ENCODE assay signal across 11 cellular contexts in the genomic region with DNA sequence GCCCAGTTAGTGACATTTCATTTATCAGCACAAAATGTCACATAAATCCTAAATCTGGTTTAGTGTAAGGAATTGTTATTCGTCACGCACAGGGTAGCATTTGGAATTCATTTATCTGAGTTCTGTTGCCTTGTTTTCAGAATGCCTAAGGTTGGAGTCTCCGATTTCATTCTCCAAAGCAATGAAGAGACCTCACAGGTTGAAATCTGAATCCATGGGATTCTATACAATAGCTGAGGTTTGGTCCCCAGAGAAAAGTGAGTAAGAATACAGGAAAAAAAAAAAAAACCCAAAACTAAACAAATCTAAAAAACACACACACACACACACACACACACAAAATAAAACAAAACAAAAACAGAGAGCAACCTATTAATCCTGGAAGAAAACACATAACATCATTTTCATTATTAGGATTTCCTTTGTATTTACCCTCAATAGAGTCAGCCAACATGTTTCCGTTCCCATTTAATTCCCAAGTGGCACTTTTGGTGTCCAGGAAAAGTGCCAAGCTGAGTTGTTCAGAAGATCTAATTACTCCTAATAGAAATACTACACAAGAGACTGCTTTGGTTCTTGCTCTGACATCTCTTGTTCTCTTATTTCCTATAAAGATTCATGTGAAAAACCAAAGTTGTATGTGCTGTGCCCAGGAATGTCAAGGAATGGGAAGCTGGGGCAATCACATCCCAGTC. TPM values are rescaled to one million over a fixed set of nuclear protein-coding genes. Genes with fewer than 3 reads are reported as not detected.
DNase-seq lines count a peak whose midpoint lies in the region; ATAC-seq and TF ChIP-seq lines count a peak whose summit lies in the region.
"Had no signal": no experiment of that assay in that cellular context is flagged by ENCODE, and none has a peak within 500 bp of the region (broad histone marks: within the 10 kb centered on the region; RNA-seq: fewer than 3 reads in every experiment).

No MANE protein-coding gene starts in this region.

- TF ChIP-seq CTCF in A673 (conservative IDR thresholded peaks at IDR 0.05; ENCODE audit: low read depth, low read length) (no peak), mammary epithelial cell (conservative IDR thresholded peaks at IDR 0.05 in 1 of 2, IDR thresholded peaks at IDR 0.05 in 1 of 2; ENCODE audit: extremely low read depth in 1 of 2, insufficient read depth in 1 of 2, low read depth in 1 of 2, low read length in 2 of 2) (no peak), uterus (IDR thresholded peaks at IDR 0.05) (no peak)

- H4K20me1 ChIP-seq in mammary epithelial cell (ENCODE audit: insufficient read depth, low read length) = no peaks in the 10 kb centered on the region

- H3K36me3 ChIP-seq in A673 (ENCODE audit: insufficient read depth, low read length, poor library complexity, severe bottlenecking) (no peaks in the 10 kb centered on the region), SJSA1 (no peaks in the 10 kb centered on the region), mammary epithelial cell (ENCODE audit: insufficient read depth, low read length) (no peaks in the 10 kb centered on the region), uterus (no peaks in the 10 kb centered on the region)

- CTCF ChIA-PET in A673 (lab: Charles Lee) (no interaction called here), mammary epithelial cell (lab: Charles Lee; ENCODE audit: low non-redundant PET) (no interaction called here)

- BruUV-seq in A673 (replicated peaks; lab: Mats Ljungman, UMichigan) (no TSS peak), mammary epithelial cell (replicated peaks; lab: Mats Ljungman, UMichigan) (no TSS peak)

- intact Hi-C loops in A673 (cut with micrococcal nuclease; ENCODE audit: unreplicated experiment) (no loop called here), mammary epithelial cell (cut with micrococcal nuclease) (no loop called here), uterus (cut with DNase I; ENCODE audit: low total_unique reads) (no loop called here)

- H3K4me1 ChIP-seq in A673 (ENCODE audit: insufficient read depth, low read length, poor library complexity, severe bottlenecking) = peaks cover 21% of the 10 kb centered on the region
- H3K4me1 ChIP-seq in SJSA1 (replicated peaks) = peaks cover 21% of the 10 kb centered on the region
- no peaks in the 10 kb centered on the region for H3K4me1 ChIP-seq in mammary epithelial cell (ENCODE audit: insufficient read depth, low read length)
- H3K4me1 ChIP-seq in uterus = no peaks in the 10 kb centered on the region

- DNase-seq in A673 (ENCODE audit: low spot score) = peak; percentile 90
- peak; percentile 44 for DNase-seq in NCI-H1092 (lab: John Stamatoyannopoulos, UW)
- DNase-seq in SJSA1 (ENCODE audit: low read depth in 1 of 2, low spot score in 2 of 2) = peak in 1 of 2 experiments; percentile 80
- DNase-seq in myocyte (ENCODE audit: low read depth) = peak; percentile 65
- no peak for DNase-seq in mammary epithelial cell
- no peak for DNase-seq in occipital lobe (lab: John Stamatoyannopoulos, UW)
- no peak for DNase-seq in uterus
- DNase-seq: activated CD8-positive, alpha-beta memory T cell treated with anti-CD3 and anti-CD28 coated beads, Interleukin-2, amount 50 U/mL, for 48 hours; central memory CD4-positive, alpha-beta T cell; stimulated activated CD4-positive, alpha-beta T cell treated with anti-CD3 and anti-CD28 coated beads, Interleukin-2, amount 100 ng/mL, for 48 hours had no signal

- H3K4me2 ChIP-seq in mammary epithelial cell (ENCODE audit: insufficient read depth, low read depth, low read length) = no peak overlapping the region

- H3K4me3 ChIP-seq in A673 (ENCODE audit: low read depth, low read length, poor library complexity, severe bottlenecking) (peak overlapping the region; percentile 2), SJSA1 (no peak overlapping the region), mammary epithelial cell (replicated peaks in 1 of 3; ENCODE audit: insufficient read depth in 1 of 3, low read depth in 2 of 3, low read length in 3 of 3) (no peak overlapping the region), uterus (no peak overlapping the region)

- H3K27ac ChIP-seq in A673 (ENCODE audit: low read depth, low read length, poor library complexity, severe bottlenecking) (peak overlapping the region; percentile 10), SJSA1 (peak overlapping the region; percentile 59), mammary epithelial cell (ENCODE audit: insufficient read depth, low read depth, low read length) (no peak overlapping the region), uterus (no peak overlapping the region)

- in situ Hi-C loops in mammary epithelial cell (cut with MboI; ENCODE audit: low sequenced_read_pairs in 2 of 2) = no loop called here

- TF ChIP-seq POLR2A in uterus (IDR thresholded peaks at IDR 0.05) = no peak

- POLR2A ChIA-PET in A673 (lab: Charles Lee; ENCODE audit: low non-redundant PET) = no interaction called here

- H3K9me3 ChIP-seq in A673 (ENCODE audit: low read depth, low read length, poor library complexity, severe bottlenecking) = peaks cover 6% of the 10 kb centered on the region
- no peaks in the 10 kb centered on the region for H3K9me3 ChIP-seq in SJSA1 (replicated peaks)
- H3K9me3 ChIP-seq in mammary epithelial cell (replicated peaks; ENCODE audit: insufficient read depth, low read length) = no peaks in the 10 kb centered on the region
- no peaks in the 10 kb centered on the region for H3K9me3 ChIP-seq in uterus

- H2AFZ ChIP-seq in mammary epithelial cell (ENCODE audit: low read depth, low read length) = no peak overlapping the region

- dilution Hi-C loops in mammary epithelial cell (cut with HindIII; ENCODE audit: low sequenced_read_pairs) = no loop called here

- no peak for ATAC-seq in GM19397 (IDR thresholded peaks at IDR 0.05; ENCODE audit: unreplicated experiment)

- H3K9ac ChIP-seq in mammary epithelial cell (ENCODE audit: insufficient read depth, low read length) = no peak overlapping the region

- 61% methylated on average over 4 of the region's 4 CpGs for WGBS in mammary epithelial cell (ENCODE audit: low coverage, missing lambda C conversion rate)

- H3K27me3 ChIP-seq in A673 (replicated peaks; ENCODE audit: insufficient read depth, low read depth, low read length, poor library complexity) (no peaks in the 10 kb centered on the region), SJSA1 (replicated peaks) (no peaks in the 10 kb centered on the region), mammary epithelial cell (ENCODE audit: insufficient read depth, low read length) (no peaks in the 10 kb centered on the region), uterus (no peaks in the 10 kb centered on the region)

- H3K79me2 ChIP-seq in mammary epithelial cell (ENCODE audit: insufficient read depth, low read length) = no peaks in the 10 kb centered on the region

RNA-seq across cellular contexts. Expression of gene LRCH1, which starts 36.2 kb away (rescaled TPM):
- total RNA-seq in A673 (2021) = 25.3 and 26.9 TPM in 2 replicates
- total RNA-seq in SJSA1 (2014; rRNA removed; shearing (Covaris generic)) = 4.3 and 6.3 TPM in 2 replicates
- total RNA-seq in myocyte = 9.9 and 11.8 TPM in 2 replicates
- 8.7 TPM for polyA plus RNA-seq in myocyte (2012)
- 10 to 100 TPM; 13.2 to 21.2 TPM for total RNA-seq in mammary epithelial cell
- 10.3 TPM for polyA plus RNA-seq in mammary epithelial cell
- polyA minus RNA-seq in mammary epithelial cell = 20.1 TPM
- 21.4 TPM for total RNA-seq in occipital lobe
- total RNA-seq in uterus = 10 to 100 TPM; 29.1 to 55.6 (median 36.2) TPM

Comparison
In these comparisons a context has a peak if more than half of its experiments do, and no peak if none do; other contexts are left out.
1. DNase-seq: peak in A673 (single experiment), NCI-H1092 (single experiment) and myocyte (single experiment); none in mammary epithelial cell (single experiment), occipital lobe (single experiment) and uterus (0 of 2).
2. H3K27ac ChIP-seq: peak in A673 (single experiment) and SJSA1 (single experiment); none in mammary epithelial cell (single experiment) and uterus (0 of 2).